In the genomic region with DNA sequence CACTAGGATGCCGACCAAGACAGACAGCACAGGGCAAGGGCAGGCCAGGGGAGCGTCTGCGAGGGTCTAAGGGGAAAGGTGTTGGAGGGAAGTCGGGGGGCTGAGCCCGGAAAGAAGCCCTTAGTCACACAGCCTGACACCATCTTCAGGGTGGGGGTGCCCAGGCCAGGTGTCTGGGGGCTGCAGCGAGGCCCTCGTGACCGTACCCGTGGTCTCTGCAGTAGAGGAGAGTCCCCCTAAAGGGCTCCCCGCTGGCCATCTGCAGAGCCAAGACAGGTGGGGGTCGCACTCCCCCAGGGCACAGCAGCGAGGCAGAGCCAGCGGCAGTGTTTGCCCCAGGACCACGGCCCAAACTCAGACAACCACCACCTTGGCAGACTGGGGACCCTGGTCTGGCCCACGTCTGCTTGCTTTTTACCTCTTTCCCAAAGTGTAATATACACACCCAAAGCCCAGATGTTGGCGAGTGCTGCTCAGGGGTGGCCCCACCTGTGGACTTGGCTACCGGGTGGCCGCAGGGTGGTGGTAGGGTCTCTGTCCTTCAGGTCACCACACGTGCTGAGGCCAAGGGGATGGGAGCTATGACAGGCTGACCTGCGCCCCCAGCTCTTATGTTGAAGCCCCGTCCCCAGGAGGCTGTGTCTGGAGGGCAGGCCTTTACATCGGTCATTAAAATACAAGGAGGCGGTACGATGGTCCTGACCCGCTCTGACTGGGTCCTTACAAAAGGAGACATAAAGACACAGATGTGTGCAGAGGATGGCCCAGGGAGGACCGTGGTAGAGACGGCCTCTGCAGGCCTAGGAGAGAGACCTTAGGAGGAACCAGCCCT, we compare ENCODE assay signal across 18 cellular contexts.
DNase-seq lines count a peak whose midpoint lies in the region; ATAC-seq and TF ChIP-seq lines count a peak whose summit lies in the region.
"Had no signal": no experiment of that assay in that cellular context is flagged by ENCODE, and none has a peak within 500 bp of the region (broad histone marks: within the 10 kb centered on the region; RNA-seq: fewer than 3 reads in every experiment).

No MANE protein-coding gene starts in this region.

- WGBS in spleen, 5 donors = 81 to 89% (median 83%) methylated on average over 24 to 27 of the region's 27 CpGs

- CTCF ChIA-PET in activated CD8-positive, alpha-beta memory T cell treated with anti-CD3 and anti-CD28 coated beads, Interleukin-2, amount 10 ng/mL, durations not matched to agents 7 days and 5 days (lab: Charles Lee) = no interaction called here

- peak; percentile 36 for DNase-seq in activated CD8-positive, alpha-beta memory T cell treated with anti-CD3 and anti-CD28 coated beads, Interleukin-2, amount 10 ng/mL, durations not matched to agents 7 days and 5 days
- DNase-seq in activated CD8-positive, alpha-beta memory T cell treated with anti-CD3 and anti-CD28 coated beads, Interleukin-2, amount 50 U/mL, for 4 hours = no peak
- peak in 2 of 3 donors; percentile 34 for DNase-seq in Peyer's patch
- peak; percentile 27 for DNase-seq in lower lobe of right lung
- DNase-seq in spleen = peak; percentile 68
- no peak for DNase-seq in OCI-M1 (lab: John Stamatoyannopoulos, UW)
- no peak for DNase-seq in RPMI8226
- DNase-seq: COR-L47, DMS153, EL, HFFc6, NCI-H1436, NCI-H2081 treated with DMSO at 0.1 percent for 48 hours, NCI-H226, NCI-H526 had no signal

- H3K9me3 ChIP-seq in Peyer's patch (no peaks in the 10 kb centered on the region), lower lobe of right lung (no peaks in the 10 kb centered on the region), spleen (no peaks in the 10 kb centered on the region)

- no peaks in the 10 kb centered on the region for H3K9me3 Mint-ChIP-seq in activated CD8-positive, alpha-beta memory T cell treated with anti-CD3 and anti-CD28 coated beads, Interleukin-2, amount 10 ng/mL, durations not matched to agents 7 days and 5 days (ENCODE audit: low read depth)

- H3K4me1 Mint-ChIP-seq in activated CD8-positive, alpha-beta memory T cell treated with anti-CD3 and anti-CD28 coated beads, Interleukin-2, amount 10 ng/mL, durations not matched to agents 7 days and 5 days = no peaks in the 10 kb centered on the region
- H3K4me1 Mint-ChIP-seq: CD14-positive monocyte had no signal

- H3K36me3 ChIP-seq in Peyer's patch = no peaks in the 10 kb centered on the region
- no peaks in the 10 kb centered on the region for H3K36me3 ChIP-seq in lower lobe of right lung
- H3K36me3 ChIP-seq in spleen = no peaks in the 10 kb centered on the region

- TF ChIP-seq POLR2A in Peyer's patch (IDR thresholded peaks at IDR 0.05) = no peak
- no peak for TF ChIP-seq POLR2A in spleen (IDR thresholded peaks at IDR 0.05)

- intact Hi-C loops in lower lobe of right lung (cut with DNase I) = no loop called here
- intact Hi-C loops in spleen (cut with DNase I; ENCODE audit: low total_unique reads) = no loop called here

- H3K27me3 ChIP-seq in Peyer's patch = no peaks in the 10 kb centered on the region
- no peaks in the 10 kb centered on the region for H3K27me3 ChIP-seq in lower lobe of right lung (ENCODE audit: low read depth)
- H3K27me3 ChIP-seq in spleen (replicated peaks in 1 of 7) = peaks cover 0 to 7% (median 0%) of the 10 kb centered on the region in 7 donors

- no peak overlapping the region for H3K27ac Mint-ChIP-seq in activated CD8-positive, alpha-beta memory T cell treated with anti-CD3 and anti-CD28 coated beads, Interleukin-2, amount 10 ng/mL, durations not matched to agents 7 days and 5 days
- H3K27ac Mint-ChIP-seq: CD14-positive monocyte, HFFc6 had no signal

- H3K4me3 ChIP-seq in Peyer's patch = no peak overlapping the region
- no peak overlapping the region for H3K4me3 ChIP-seq in lower lobe of right lung
- no peak overlapping the region for H3K4me3 ChIP-seq in spleen

- H3K4me3 Mint-ChIP-seq in activated CD8-positive, alpha-beta memory T cell treated with anti-CD3 and anti-CD28 coated beads, Interleukin-2, amount 10 ng/mL, durations not matched to agents 7 days and 5 days = no peak overlapping the region
- H3K4me3 Mint-ChIP-seq: CD14-positive monocyte, HFFc6 had no signal

- H3K27me3 Mint-ChIP-seq in activated CD8-positive, alpha-beta memory T cell treated with anti-CD3 and anti-CD28 coated beads, Interleukin-2, amount 10 ng/mL, durations not matched to agents 7 days and 5 days = peaks cover 4% of the 10 kb centered on the region

- no peak for TF ChIP-seq CTCF in Peyer's patch (IDR thresholded peaks at IDR 0.05)
- TF ChIP-seq CTCF in lower lobe of right lung (IDR thresholded peaks at IDR 0.05) = no peak
- no peak for TF ChIP-seq CTCF in spleen (IDR thresholded peaks at IDR 0.05 in 8 of 11, conservative IDR thresholded peaks at IDR 0.05 in 3 of 11)

- H3K27ac ChIP-seq in Peyer's patch (no peak overlapping the region), lower lobe of right lung (no peak overlapping the region), spleen (no peak overlapping the region)
- H3K27ac ChIP-seq: HL-60 had no signal

- H3K4me1 ChIP-seq in Peyer's patch (no peaks in the 10 kb centered on the region), lower lobe of right lung (no peaks in the 10 kb centered on the region), spleen (no peaks in the 10 kb centered on the region)

- H3K36me3 Mint-ChIP-seq in activated CD8-positive, alpha-beta memory T cell treated with anti-CD3 and anti-CD28 coated beads, Interleukin-2, amount 10 ng/mL, durations not matched to agents 7 days and 5 days = no peaks in the 10 kb centered on the region
- H3K36me3 Mint-ChIP-seq: CD14-positive monocyte had no signal

- no peak for ATAC-seq in activated CD8-positive, alpha-beta memory T cell treated with anti-CD3 and anti-CD28 coated beads, Interleukin-2, amount 10 ng/mL, durations not matched to agents 7 days and 5 days
- ATAC-seq in lower lobe of right lung = no peak
- ATAC-seq in GM21528 (IDR thresholded peaks at IDR 0.05; ENCODE audit: low FRiP score, unreplicated experiment) = no peak

Comparison
In these comparisons a context has a peak if more than half of its experiments do, and no peak if none do; other contexts are left out.
1. DNase-seq: peak in activated CD8-positive, alpha-beta memory T cell treated with anti-CD3 and anti-CD28 coated beads, Interleukin-2, amount 10 ng/mL, durations not matched to agents 7 days and 5 days (single experiment), Peyer's patch (2 of 3), lower lobe of right lung (single experiment) and spleen (single experiment); none in activated CD8-positive, alpha-beta memory T cell treated with anti-CD3 and anti-CD28 coated beads, Interleukin-2, amount 50 U/mL, for 4 hours (single experiment), OCI-M1 (single experiment) and RPMI8226 (single experiment).